8 cellular contexts compared by ENCODE assay signal in genomic region chr11:2268911-2269600, GRCh38. TPM values are rescaled to one million over a fixed set of nuclear protein-coding genes. Genes with fewer than 3 reads are reported as not detected.
DNase-seq lines count a peak whose midpoint lies in the region; ATAC-seq and TF ChIP-seq lines count a peak whose summit lies in the region.

No MANE protein-coding gene starts in this region.

- TF ChIP-seq POLR2A in prostate gland (IDR thresholded peaks at IDR 0.05), result peak; percentile 42
- TF ChIP-seq POLR2A in uterus (IDR thresholded peaks at IDR 0.05), result peak in 1 of 2 donors; percentile 44

- BruUV-seq in Calu3 (replicated peaks; lab: Mats Ljungman, UMichigan), result no TSS peak

- H3K9me3 ChIP-seq in cardiac muscle cell (ENCODE audit: low read depth) (no peaks in the 10 kb centered on the region), prostate gland (no peaks in the 10 kb centered on the region), uterus (no peaks in the 10 kb centered on the region)

- CTCF ChIA-PET in Calu3 (lab: Charles Lee), result interaction anchor here (0.6 kb wide), 2 partner anchors 18 to 20 kb away, joined by 3 read pairs; no protein-coding TSS in a partner anchor

- peaks cover 98% of the 10 kb centered on the region for H3K27me3 ChIP-seq in cardiac muscle cell
- no peaks in the 10 kb centered on the region for H3K27me3 ChIP-seq in prostate gland (replicated peaks; ENCODE audit: insufficient read depth)
- no peaks in the 10 kb centered on the region for H3K27me3 ChIP-seq in uterus

- H3K4me3 ChIP-seq in cardiac muscle cell (peak overlapping the region; percentile 26), prostate gland (peak overlapping the region; percentile 40 to 55), uterus (peak overlapping the region; percentile 24 to 44)

- H3K4me1 ChIP-seq in cardiac muscle cell (ENCODE audit: low read depth) (no peaks in the 10 kb centered on the region), prostate gland (replicated peaks) (peaks cover 11% of the 10 kb centered on the region), uterus (peaks cover 0 to 21% of the 10 kb centered on the region in 2 donors)

- TF ChIP-seq CTCF in Calu3 (IDR thresholded peaks at IDR 0.05; ENCODE audit: unreplicated experiment) (no peak), cardiac muscle cell (IDR thresholded peaks at IDR 0.05; ENCODE audit: low read depth, low read length) (no peak), prostate gland (IDR thresholded peaks at IDR 0.05) (no peak), uterus (IDR thresholded peaks at IDR 0.05) (no peak)

- H3K36me3 ChIP-seq in cardiac muscle cell, result no peaks in the 10 kb centered on the region
- no peaks in the 10 kb centered on the region for H3K36me3 ChIP-seq in prostate gland
- H3K36me3 ChIP-seq in uterus, result no peaks in the 10 kb centered on the region

- peaks cover 78% of the 10 kb centered on the region for H3K27me3 Mint-ChIP-seq in Calu3 (ENCODE audit: unreplicated experiment)
- peaks cover 29% of the 10 kb centered on the region for H3K27me3 Mint-ChIP-seq in activated T-helper 1 cell treated with anti-CD3 and anti-CD28 coated beads, Interleukin-12 subunit alpha, Interleukin-12 subunit beta, Interleukin-2, Interleukin-4 antibody, amounts not matched to agents 30 ng/mL and 10 ng/mL and 1 ng/mL, durations not matched to agents 14 hours and 24 hours and 36 hours (ENCODE audit: insufficient read depth)

- H3K4me3 Mint-ChIP-seq in Calu3 (ENCODE audit: low read depth, unreplicated experiment), result peak overlapping the region; percentile 71
- H3K4me3 Mint-ChIP-seq in activated T-helper 1 cell treated with anti-CD3 and anti-CD28 coated beads, Interleukin-12 subunit alpha, Interleukin-12 subunit beta, Interleukin-2, Interleukin-4 antibody, amounts not matched to agents 30 ng/mL and 10 ng/mL and 1 ng/mL, durations not matched to agents 14 hours and 24 hours and 36 hours, result peak overlapping the region; percentile 62

- no peaks in the 10 kb centered on the region for H3K9me3 Mint-ChIP-seq in Calu3 (ENCODE audit: low read depth, unreplicated experiment)
- no peaks in the 10 kb centered on the region for H3K9me3 Mint-ChIP-seq in activated T-helper 1 cell treated with anti-CD3 and anti-CD28 coated beads, Interleukin-12 subunit alpha, Interleukin-12 subunit beta, Interleukin-2, Interleukin-4 antibody, amounts not matched to agents 30 ng/mL and 10 ng/mL and 1 ng/mL, durations not matched to agents 14 hours and 24 hours and 36 hours

- peak; percentile 66 for DNase-seq in Calu3
- DNase-seq in NCI-H526 (lab: John Stamatoyannopoulos, UW), result peak; percentile 90 to 98
- DNase-seq in activated T-helper 1 cell treated with anti-CD3 and anti-CD28 coated beads, Interleukin-12 subunit alpha, Interleukin-12 subunit beta, Interleukin-2, Interleukin-4 antibody, amounts not matched to agents 30 ng/mL and 10 ng/mL and 1 ng/mL, durations not matched to agents 14 hours and 24 hours and 36 hours (ENCODE audit: low spot score), result peak; percentile 50
- DNase-seq in cardiac muscle cell (ENCODE audit: low read depth in 1 of 2, low spot score in 1 of 2), result peak; percentile 44 to 52
- DNase-seq in prostate gland (ENCODE audit: low spot score), result peak; percentile 72
- DNase-seq in uterus, result peak; percentile 49 to 50

- intact Hi-C loops in Calu3 (cut with micrococcal nuclease; ENCODE audit: unreplicated experiment), result no loop called here
- intact Hi-C loops in activated T-helper 1 cell treated with anti-CD3 and anti-CD28 coated beads, Interleukin-12 subunit alpha, Interleukin-12 subunit beta, Interleukin-2, Interleukin-4 antibody, amounts not matched to agents 30 ng/mL and 10 ng/mL and 1 ng/mL, durations not matched to agents 14 hours and 24 hours and 36 hours (cut with micrococcal nuclease), result loop anchor here (1.0 to 5.0 kb wide), 5 partner anchors 108 to 616 kb away; partner anchors contain the start of genes CD81, CDKN1C, LSP1 and TSSC4
- intact Hi-C loops in prostate gland (cut with DNase I), result no loop called here
- intact Hi-C loops in uterus (cut with DNase I; ENCODE audit: low total_unique reads), result no loop called here

- WGBS in prostate gland, result under 1% methylated on average over 58 of the region's 84 CpGs

- H3K4me1 Mint-ChIP-seq in Calu3 (ENCODE audit: low read depth, unreplicated experiment), result no peaks in the 10 kb centered on the region
- peaks cover 16% of the 10 kb centered on the region for H3K4me1 Mint-ChIP-seq in activated T-helper 1 cell treated with anti-CD3 and anti-CD28 coated beads, Interleukin-12 subunit alpha, Interleukin-12 subunit beta, Interleukin-2, Interleukin-4 antibody, amounts not matched to agents 30 ng/mL and 10 ng/mL and 1 ng/mL, durations not matched to agents 14 hours and 24 hours and 36 hours (ENCODE audit: low read depth)

- ATAC-seq in HG02759 (IDR thresholded peaks at IDR 0.05; ENCODE audit: unreplicated experiment) (no peak), HG03095 (IDR thresholded peaks at IDR 0.05; ENCODE audit: unreplicated experiment) (no peak)

- H3K27ac ChIP-seq in cardiac muscle cell (no peak overlapping the region), prostate gland (peak overlapping the region; percentile 75 to 77), uterus (peak overlapping the region; percentile 5 to 70)

- no peaks in the 10 kb centered on the region for H3K36me3 Mint-ChIP-seq in Calu3 (ENCODE audit: insufficient read depth, unreplicated experiment)
- no peaks in the 10 kb centered on the region for H3K36me3 Mint-ChIP-seq in activated T-helper 1 cell treated with anti-CD3 and anti-CD28 coated beads, Interleukin-12 subunit alpha, Interleukin-12 subunit beta, Interleukin-2, Interleukin-4 antibody, amounts not matched to agents 30 ng/mL and 10 ng/mL and 1 ng/mL, durations not matched to agents 14 hours and 24 hours and 36 hours (ENCODE audit: low read depth)

- H3K27ac Mint-ChIP-seq in Calu3 (ENCODE audit: unreplicated experiment), result no peak overlapping the region
- peak overlapping the region; percentile 70 for H3K27ac Mint-ChIP-seq in activated T-helper 1 cell treated with anti-CD3 and anti-CD28 coated beads, Interleukin-12 subunit alpha, Interleukin-12 subunit beta, Interleukin-2, Interleukin-4 antibody, amounts not matched to agents 30 ng/mL and 10 ng/mL and 1 ng/mL, durations not matched to agents 14 hours and 24 hours and 36 hours

RNA-seq across cellular contexts. Expression of gene ASCL2, which starts 1.3 kb away (rescaled TPM):
- not detected in 2 replicates for total RNA-seq in Calu3 (2022)
- total RNA-seq in activated T-helper 1 cell treated with anti-CD3 and anti-CD28 coated beads, Interleukin-12 subunit alpha, Interleukin-12 subunit beta, Interleukin-2, Interleukin-4 antibody, amounts not matched to agents 30 ng/mL and 10 ng/mL and 1 ng/mL, durations not matched to agents 14 hours and 24 hours and 36 hours, result 0.42 and 0.54 TPM in 2 replicates
- 0.39 TPM in 1 of 2 replicates, not detected in the other for total RNA-seq in cardiac muscle cell
- 0.21 TPM in 1 of 2 replicates, not detected in the other for polyA plus RNA-seq in cardiac muscle cell
- 1 to 10 TPM; 3.9 to 7.9 TPM for total RNA-seq in prostate gland
- total RNA-seq in uterus, result 1 to 10 TPM in 3 of 4 donors, not detected in 1; 1.0 to 1.6 (median 1.5) TPM

RNA-seq across cellular contexts. Expression of gene C11orf21, which starts 32.7 kb away (rescaled TPM):
- total RNA-seq in Calu3 (2022) (not detected in 2 replicates), cardiac muscle cell (1.3 and 1.8 TPM in 2 replicates), prostate gland (under 1 TPM in 1 of 2 donors, not detected in 1; 0.85 TPM), uterus (1 to 10 TPM in 2 of 4 donors, not detected in 2; 1.7 to 1.8 TPM)
- total RNA-seq in activated T-helper 1 cell treated with anti-CD3 and anti-CD28 coated beads, Interleukin-12 subunit alpha, Interleukin-12 subunit beta, Interleukin-2, Interleukin-4 antibody, amounts not matched to agents 30 ng/mL and 10 ng/mL and 1 ng/mL, durations not matched to agents 14 hours and 24 hours and 36 hours, result 2.3 and 2.5 TPM in 2 replicates
- polyA plus RNA-seq in cardiac muscle cell, result 1.5 and 1.8 TPM in 2 replicates

RNA-seq across cellular contexts. Expression of gene TSPAN32, which starts 32.8 kb away (rescaled TPM):
- total RNA-seq in Calu3 (2022) (not detected in 2 replicates), cardiac muscle cell (22.0 and 22.4 TPM in 2 replicates), prostate gland (not detected), uterus (1 to 10 TPM in 2 of 4 donors, not detected in 2; 2.5 to 3.3 TPM)
- total RNA-seq in activated T-helper 1 cell treated with anti-CD3 and anti-CD28 coated beads, Interleukin-12 subunit alpha, Interleukin-12 subunit beta, Interleukin-2, Interleukin-4 antibody, amounts not matched to agents 30 ng/mL and 10 ng/mL and 1 ng/mL, durations not matched to agents 14 hours and 24 hours and 36 hours, result 2.1 and 2.2 TPM in 2 replicates
- 18.5 and 24.8 TPM in 2 replicates for polyA plus RNA-seq in cardiac muscle cell
